In genomic region chr10:122007415-122007814, GRCh38 we compare ENCODE assay signal across 1 cellular context.
A peak's percentile ranks its signal among the peaks of the same experiment; 100 is the strongest.
TF ChIP-seq lines count a peak whose summit lies in the region.

No MANE protein-coding gene starts in this region.

TF ChIP-seq in liver, 16 proteins besides CTCF, POLR2A, EP300 and RAD21 (continued from another document):
- TF ChIP-seq, protein P1, sequence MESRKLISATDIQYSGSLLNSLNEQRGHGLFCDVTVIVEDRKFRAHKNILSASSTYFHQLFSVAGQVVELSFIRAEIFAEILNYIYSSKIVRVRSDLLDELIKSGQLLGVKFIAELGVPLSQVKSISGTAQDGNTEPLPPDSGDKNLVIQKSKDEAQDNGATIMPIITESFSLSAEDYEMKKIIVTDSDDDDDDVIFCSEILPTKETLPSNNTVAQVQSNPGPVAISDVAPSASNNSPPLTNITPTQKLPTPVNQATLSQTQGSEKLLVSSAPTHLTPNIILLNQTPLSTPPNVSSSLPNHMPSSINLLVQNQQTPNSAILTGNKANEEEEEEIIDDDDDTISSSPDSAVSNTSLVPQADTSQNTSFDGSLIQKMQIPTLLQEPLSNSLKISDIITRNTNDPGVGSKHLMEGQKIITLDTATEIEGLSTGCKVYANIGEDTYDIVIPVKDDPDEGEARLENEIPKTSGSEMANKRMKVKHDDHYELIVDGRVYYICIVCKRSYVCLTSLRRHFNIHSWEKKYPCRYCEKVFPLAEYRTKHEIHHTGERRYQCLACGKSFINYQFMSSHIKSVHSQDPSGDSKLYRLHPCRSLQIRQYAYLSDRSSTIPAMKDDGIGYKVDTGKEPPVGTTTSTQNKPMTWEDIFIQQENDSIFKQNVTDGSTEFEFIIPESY (IDR thresholded peaks at IDR 0.05) = no peak
- no peak for TF ChIP-seq GABPA (IDR thresholded peaks at IDR 0.05 in 1 of 2, conservative IDR thresholded peaks at IDR 0.05 in 1 of 2)
- TF ChIP-seq, protein P2, sequence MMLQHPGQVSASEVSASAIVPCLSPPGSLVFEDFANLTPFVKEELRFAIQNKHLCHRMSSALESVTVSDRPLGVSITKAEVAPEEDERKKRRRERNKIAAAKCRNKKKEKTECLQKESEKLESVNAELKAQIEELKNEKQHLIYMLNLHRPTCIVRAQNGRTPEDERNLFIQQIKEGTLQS (IDR thresholded peaks at IDR 0.05) = no peak
- no peak for TF ChIP-seq HNF4G (IDR thresholded peaks at IDR 0.05)
- no peak for TF ChIP-seq NR2F2 (IDR thresholded peaks at IDR 0.05)
- no peak for TF ChIP-seq EGR1 (IDR thresholded peaks at IDR 0.05; ENCODE audit: low read depth in 2 of 2)
- TF ChIP-seq RXRA (IDR thresholded peaks at IDR 0.05) = peak in 1 of 2 donors; percentile 31
- TF ChIP-seq, protein P3, sequence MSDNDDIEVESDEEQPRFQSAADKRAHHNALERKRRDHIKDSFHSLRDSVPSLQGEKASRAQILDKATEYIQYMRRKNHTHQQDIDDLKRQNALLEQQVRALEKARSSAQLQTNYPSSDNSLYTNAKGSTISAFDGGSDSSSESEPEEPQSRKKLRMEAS (IDR thresholded peaks at IDR 0.05) = no peak
- TF ChIP-seq YY1 (IDR thresholded peaks at IDR 0.05) = no peak
- TF ChIP-seq REST (IDR thresholded peaks at IDR 0.05) = no peak
TF ChIP-seq in liver: peak in this region for 4.
